1 cellular context compared by ENCODE assay signal in genomic region chr12:88144037-88144436, GRCh38.
TF ChIP-seq lines count a peak whose summit lies in the region.

No MANE protein-coding gene starts in this region.

TF ChIP-seq in WTC11, 78 proteins besides CTCF, POLR2A, EP300 and RAD21 (continued from another document):
- TF ChIP-seq ZNF281 (CRISPR knock-in tag; IDR thresholded peaks at IDR 0.05) (no peak), ARID4B (CRISPR knock-in tag; IDR thresholded peaks at IDR 0.05; ENCODE audit: borderline replicate concordance) (no peak), SMAD4 (CRISPR knock-in tag; IDR thresholded peaks at IDR 0.05) (no peak), ATF1 (CRISPR knock-in tag; IDR thresholded peaks at IDR 0.05) (no peak)
